In the genomic region with DNA sequence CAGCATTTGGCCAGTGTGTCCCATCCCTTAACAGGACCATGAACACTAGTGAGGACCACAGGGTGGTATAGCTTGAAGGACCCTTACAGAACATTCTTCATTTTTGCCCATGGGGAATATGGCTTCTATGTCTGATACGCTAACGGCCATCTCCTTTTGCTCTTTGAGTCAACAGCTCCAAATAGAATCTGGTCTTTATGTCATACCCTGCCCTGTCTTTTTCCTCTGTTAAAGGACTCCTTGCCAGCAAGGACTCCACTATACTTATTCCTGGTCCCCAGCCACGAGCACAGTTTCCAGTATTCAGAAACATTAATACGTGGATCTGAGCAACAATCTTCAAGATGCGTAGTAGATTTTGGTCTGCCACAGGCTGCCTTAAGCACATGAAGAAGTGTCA, we compare ENCODE assay signal across 1 cellular context.
TF ChIP-seq lines count a peak whose summit lies in the region.

No MANE protein-coding gene starts in this region.

TF ChIP-seq in endothelial cell of umbilical vein, 7 proteins besides CTCF, POLR2A, EP300 and RAD21:
- TF ChIP-seq JUN (IDR thresholded peaks at IDR 0.05; ENCODE audit: borderline replicate concordance, insufficient read depth, insufficient read length, low read depth) (no peak), MYC (IDR thresholded peaks at IDR 0.05; ENCODE audit: low read depth, low read length) (no peak), EZH2 (IDR thresholded peaks at IDR 0.05; ENCODE audit: borderline replicate concordance, low read depth, low read length, severe bottlenecking) (no peak), GATA2 (IDR thresholded peaks at IDR 0.05; ENCODE audit: insufficient read depth, insufficient read length, low read depth, low read length) (no peak), POLR2AphosphoS5 (IDR thresholded peaks at IDR 0.05; ENCODE audit: insufficient read depth, low read depth, low read length) (no peak), FOS (IDR thresholded peaks at IDR 0.05; ENCODE audit: borderline replicate concordance, insufficient read depth, low read length) (no peak)
- TF ChIP-seq, protein P1, sequence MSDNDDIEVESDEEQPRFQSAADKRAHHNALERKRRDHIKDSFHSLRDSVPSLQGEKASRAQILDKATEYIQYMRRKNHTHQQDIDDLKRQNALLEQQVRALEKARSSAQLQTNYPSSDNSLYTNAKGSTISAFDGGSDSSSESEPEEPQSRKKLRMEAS (IDR thresholded peaks at IDR 0.05; ENCODE audit: insufficient read depth, insufficient read length): no peak
